In genomic region chrX:153885208-153885787, GRCh38 we compare ENCODE assay signal across 11 cellular contexts. TPM values are rescaled to one million over a fixed set of nuclear protein-coding genes. Genes with fewer than 3 reads are reported as not detected.
DNase-seq lines count a peak whose midpoint lies in the region; ATAC-seq, FAIRE-seq and TF ChIP-seq lines count a peak whose summit lies in the region.
"Had no signal": no experiment of that assay in that cellular context is flagged by ENCODE, and none has a peak within 500 bp of the region (broad histone marks: within the 10 kb centered on the region; RNA-seq: fewer than 3 reads in every experiment).

No MANE protein-coding gene starts in this region.

- no peak overlapping the region for H3K18ac ChIP-seq in H1 (ENCODE audit: extremely low read depth, low read length)
- H3K18ac ChIP-seq in neuronal stem cell (ENCODE audit: low read length) = no peak overlapping the region

- peaks cover 4 to 29% (median 19%) of the 10 kb centered on the region in 4 experiments for H3K4me1 ChIP-seq in H1 (replicated peaks in 1 of 4; ENCODE audit: control insufficient read depth in 3 of 4, insufficient read depth in 4 of 4, low read length in 3 of 4)
- peaks cover 15 to 50% of the 10 kb centered on the region in 2 donors for H3K4me1 ChIP-seq in neuronal stem cell (ENCODE audit: control insufficient read depth in 2 of 2, insufficient read depth in 1 of 2, low read depth in 1 of 2, low read length in 2 of 2)

- TF ChIP-seq POLR2A in H1 (IDR thresholded peaks at IDR 0.05; ENCODE audit: control extremely low read depth in 1 of 2, low read depth in 2 of 2, low read length in 2 of 2) = no peak

- DNase-seq in NCI-H146 treated with DMSO at 0.1 percent for 48 hours (lab: John Stamatoyannopoulos, UW; ENCODE audit: unreplicated experiment) = peak; percentile 0
- DNase-seq in NCI-H146 (lab: John Stamatoyannopoulos, UW) = no peak
- DNase-seq in NCI-H82 treated with DMSO at 0.1 percent for 48 hours (lab: John Stamatoyannopoulos, UW; ENCODE audit: unreplicated experiment) = peak; percentile 30
- DNase-seq in H1 (ENCODE audit: low read depth in 1 of 2, low spot score in 2 of 2) = no peak
- DNase-seq in neuronal stem cell (ENCODE audit: low spot score) = no peak
- no peak for DNase-seq in NCI-H2081 treated with DMSO at 0.1 percent for 48 hours (lab: John Stamatoyannopoulos, UW)
- DNase-seq: transverse colon had no signal

- H2BK20ac ChIP-seq in H1 (ENCODE audit: low read length) = no peak overlapping the region

- H2AFZ ChIP-seq in H1 (ENCODE audit: low read length) (no peak overlapping the region), neuronal stem cell (ENCODE audit: low read length) (peak overlapping the region; percentile 40)

- H4K91ac ChIP-seq in H1 (replicated peaks; ENCODE audit: insufficient read length, low read length) = no peak overlapping the region
- H4K91ac ChIP-seq in neuronal stem cell (ENCODE audit: low read depth, low read length, poor library complexity) = no peak overlapping the region

- no peak overlapping the region for H3K27ac ChIP-seq in H1 (ENCODE audit: low read depth, low read length)
- no peak overlapping the region for H3K27ac ChIP-seq in neuronal stem cell (replicated peaks; ENCODE audit: low read length)
- H3K27ac ChIP-seq: transverse colon had no signal

- H3K79me1 ChIP-seq in H1 (ENCODE audit: low read depth, low read length) (no peaks in the 10 kb centered on the region), neuronal stem cell (ENCODE audit: low read depth, low read length) (no peaks in the 10 kb centered on the region)

- peak overlapping the region; percentile 74 to 78 for H3K4me2 ChIP-seq in H1 (ENCODE audit: insufficient read depth in 1 of 2, low read depth in 2 of 2, low read length in 2 of 2)
- H3K4me2 ChIP-seq in neuronal stem cell (ENCODE audit: insufficient read depth, low read length, poor library complexity, severe bottlenecking) = peak overlapping the region; percentile 45

- H3K79me2 ChIP-seq in H1 (ENCODE audit: control insufficient read depth in 1 of 2, insufficient read depth in 2 of 2, low read length in 2 of 2) = no peaks in the 10 kb centered on the region; a peak in 1 of 4 replicates

- no peak for TF ChIP-seq CTCF in H1 (IDR thresholded peaks at IDR 0.05; ENCODE audit: control extremely low read depth in 1 of 3, insufficient read depth in 1 of 3, low read depth in 1 of 3, low read length in 3 of 3)

- H3K56ac ChIP-seq in H1 (replicated peaks; ENCODE audit: insufficient read length, low read depth, low read length) = no peak overlapping the region

- no peak for TF ChIP-seq RAD21 in H1 (IDR thresholded peaks at IDR 0.05 in 1 of 2, conservative IDR thresholded peaks at IDR 0.05 in 1 of 2; ENCODE audit: low read depth in 2 of 2, low read length in 2 of 2)

- no peak overlapping the region for H4K5ac ChIP-seq in H1 (ENCODE audit: insufficient read length, low read depth, low read length)

- CTCF ChIA-PET in H1 (lab: Charles Lee; ENCODE audit: partially characterized antibody) = interaction anchor here (0.6 to 2.4 kb wide), 11 partner anchors 14 to 130 kb away, joined by 3 to 7 read pairs (median 3); no protein-coding TSS in a partner anchor

- no peak overlapping the region for H2BK15ac ChIP-seq in H1 (ENCODE audit: low read length)
- H2BK15ac ChIP-seq in neuronal stem cell (ENCODE audit: low read length) = no peak overlapping the region

- no peaks in the 10 kb centered on the region for H3K9me3 ChIP-seq in H1 (ENCODE audit: insufficient read depth in 2 of 2, low read depth in 1 of 2, low read length in 1 of 2)
- no peaks in the 10 kb centered on the region for H3K9me3 ChIP-seq in neuronal stem cell (replicated peaks in 1 of 2; ENCODE audit: control insufficient read depth in 2 of 2, insufficient read depth in 1 of 2, low read depth in 1 of 2, low read length in 2 of 2)
- H3K9me3 ChIP-seq: transverse colon had no signal

- peaks cover 0 to 2% of the 10 kb centered on the region in 2 experiments for H4K20me1 ChIP-seq in H1 (replicated peaks in 1 of 2; ENCODE audit: control insufficient read depth in 1 of 2, insufficient read depth in 2 of 2, low read length in 2 of 2)

- 0% methylated on average over 1 of the region's 32 CpGs; no CpG with 5 or more reads in 1 of the 2 experiments for WGBS in H1 (ENCODE audit: extremely low coverage in 1 of 2, insufficient coverage in 1 of 2, insufficient read length in 1 of 2, insufficient replicate concordance in 2 of 2, low coverage in 1 of 2, low lambda C conversion rate in 2 of 2, missing lambda C conversion rate in 1 of 2), 2 experiments
- WGBS in neuronal stem cell (ENCODE audit: extremely low coverage in 2 of 2, insufficient read length in 2 of 2, insufficient replicate concordance in 1 of 2), 2 donors = no CpG with 5 or more reads among the region's 32 CpGs

- H4K8ac ChIP-seq in H1 (ENCODE audit: extremely low read depth, insufficient read depth, low read length) (no peak overlapping the region), neuronal stem cell (ENCODE audit: low read depth, low read length) (no peak overlapping the region)

- H3K23ac ChIP-seq in H1 (ENCODE audit: insufficient read length) (no peak overlapping the region), neuronal stem cell (ENCODE audit: low read depth, low read length, poor library complexity) (no peak overlapping the region)

- H3K4ac ChIP-seq in H1 (replicated peaks; ENCODE audit: insufficient read length, low read depth, low read length) (no peak overlapping the region), neuronal stem cell (ENCODE audit: low read length) (no peak overlapping the region)

- H2BK5ac ChIP-seq in H1 (ENCODE audit: low read depth, low read length) (no peak overlapping the region), neuronal stem cell (ENCODE audit: low read length) (no peak overlapping the region)

- no peaks in the 10 kb centered on the region for H3K36me3 ChIP-seq in H1 (ENCODE audit: control insufficient read depth in 2 of 4, insufficient read depth in 4 of 4, low read length in 3 of 4)
- no peaks in the 10 kb centered on the region for H3K36me3 ChIP-seq in neuronal stem cell (replicated peaks in 1 of 2; ENCODE audit: control insufficient read depth in 2 of 2, insufficient read depth in 2 of 2, low read length in 2 of 2)
- H3K36me3 ChIP-seq: transverse colon had no signal

- H3K14ac ChIP-seq in H1 (ENCODE audit: insufficient read length) (no peak overlapping the region), neuronal stem cell (ENCODE audit: low read length) (no peak overlapping the region)

- TF ChIP-seq EP300 in H1 (IDR thresholded peaks at IDR 0.05; ENCODE audit: borderline replicate concordance in 1 of 2, low read depth in 2 of 2, low read length in 2 of 2) = no peak

- ATAC-seq in HG02642 (IDR thresholded peaks at IDR 0.05; ENCODE audit: poor library complexity, unreplicated experiment) (no peak), GM19395 (IDR thresholded peaks at IDR 0.05; ENCODE audit: unreplicated experiment) (no peak)

- H2BK12ac ChIP-seq in H1 (ENCODE audit: low read depth, low read length) = no peak overlapping the region; the same call in 1 of the 2 replicates
- no peak overlapping the region for H2BK12ac ChIP-seq in neuronal stem cell (ENCODE audit: low read length)

- POLR2A ChIA-PET in H1 (lab: Charles Lee; ENCODE audit: partially characterized antibody) = interaction anchor here (0.8 to 2.2 kb wide), 6 partner anchors 24 to 91 kb away, joined by 3 to 8 read pairs (median 4); partner anchors contain the start of genes HCFC1, IDH3G and SSR4

- FAIRE-seq in H1 (lab: Jason Lieb, UNC) = no peak
- FAIRE-seq: A204.1 had no signal

- H3K4me3 ChIP-seq in H1 (ENCODE audit: extremely low read depth in 1 of 4, insufficient read depth in 2 of 4, low read depth in 3 of 4, low read length in 4 of 4) (peak overlapping the region; percentile 47 to 64 (median 50)), neuronal stem cell (ENCODE audit: low read length in 2 of 2) (peak overlapping the region; percentile 53 to 66)

- H2AK5ac ChIP-seq in H1 (ENCODE audit: low read depth, low read length) = no peak overlapping the region; the same call in 1 of the 2 replicates
- H2AK5ac ChIP-seq in neuronal stem cell (ENCODE audit: low read depth, low read length) = no peak overlapping the region

- H3K23me2 ChIP-seq in H1 (ENCODE audit: low read depth, low read length) = peaks cover 8% of the 10 kb centered on the region; the same call in 1 of the 2 replicates

- H3K9ac ChIP-seq in H1 (replicated peaks in 1 of 4; ENCODE audit: extremely low read depth in 1 of 4, low read depth in 3 of 4, low read length in 3 of 4) (no peak overlapping the region), neuronal stem cell (ENCODE audit: low read depth, low read length, poor library complexity) (peak overlapping the region; percentile 21)

- no peak overlapping the region for H2BK120ac ChIP-seq in H1 (replicated peaks; ENCODE audit: low read depth, low read length)
- H2BK120ac ChIP-seq in neuronal stem cell (ENCODE audit: low read depth, low read length) = no peak overlapping the region

- H3K27me3 ChIP-seq in H1 (replicated peaks in 1 of 4; ENCODE audit: control insufficient read depth in 3 of 4, extremely low read depth in 1 of 4, insufficient read depth in 3 of 4, low read length in 3 of 4) (peaks cover 0 to 17% (median under 1%) of the 10 kb centered on the region in 4 experiments; a peak in 3 of 7 replicates), neuronal stem cell (ENCODE audit: control insufficient read depth in 3 of 3, insufficient read depth in 3 of 3, low read depth in 1 of 3, low read length in 3 of 3) (peaks cover 0 to 44% (median 25%) of the 10 kb centered on the region in 3 experiments)

RNA-seq across cellular contexts. Expression of gene L1CAM, which starts 0.7 kb away (rescaled TPM):
- 38.7 and 43.0 TPM in 2 replicates for total RNA-seq in H1 (2021; fragmentation: NEBNext Ultra II Directional; extraction: Animal tissue kit (Norgen Biotek cat#: 25700))
- 11.0 and 16.4 TPM in 2 replicates for polyA plus RNA-seq in H1 (2011; rRNA removed)
- polyA plus RNA-seq in H1 (2011; cell fraction: cytosol; rRNA removed) = 9.1 TPM
- polyA plus RNA-seq in H1 (2011; cell fraction: nucleus; rRNA removed) = 32.6 TPM
- polyA plus RNA-seq in H1 (2012, experiment 1 of 2) = 22.4 to 29.0 TPM (median 26.2 TPM) in 4 replicates
- 15.9 TPM for polyA plus RNA-seq in H1 (2012, experiment 2 of 2)
- polyA plus RNA-seq in H1 (2013, experiment 1 of 2) = 54.0 TPM
- polyA plus RNA-seq in H1 (2013, experiment 2 of 2) = 46.2 TPM
- 13.0 and 18.6 TPM in 2 replicates for polyA minus RNA-seq in H1 (2011; rRNA and poly(A)+ RNA removed)
- polyA minus RNA-seq in H1 (2011; cell fraction: cytosol; rRNA and poly(A)+ RNA removed) = 21.0 TPM
- polyA minus RNA-seq in H1 (2011; cell fraction: nucleus; rRNA and poly(A)+ RNA removed) = 12.7 TPM
- polyA plus RNA-seq in neuronal stem cell (2013, experiment 1 of 2) = 1.6 TPM
- polyA plus RNA-seq in neuronal stem cell (2013, experiment 2 of 2) = 1.7 TPM

RNA-seq across cellular contexts. Expression of gene AVPR2, which starts 19.2 kb away (rescaled TPM):
- not detected in 2 replicates for total RNA-seq in H1 (2021; fragmentation: NEBNext Ultra II Directional; extraction: Animal tissue kit (Norgen Biotek cat#: 25700))
- 0.08 and 0.09 TPM in 2 replicates for polyA plus RNA-seq in H1 (2011; rRNA removed)
- 0.06 TPM for polyA plus RNA-seq in H1 (2011; cell fraction: cytosol; rRNA removed)
- polyA plus RNA-seq in H1 (2011; cell fraction: nucleus; rRNA removed) = 0.14 TPM
- 0.25 to 0.54 TPM (median 0.35 TPM) in 3 of 4 replicates, not detected in the other for polyA plus RNA-seq in H1 (2012, experiment 1 of 2)
- 0.14 TPM for polyA plus RNA-seq in H1 (2012, experiment 2 of 2)
- 0.10 TPM for polyA plus RNA-seq in H1 (2013, experiment 1 of 2)
- polyA plus RNA-seq in H1 (2013, experiment 2 of 2) = 0.13 TPM
- 0.15 TPM in 1 of 2 replicates, not detected in the other for polyA minus RNA-seq in H1 (2011; rRNA and poly(A)+ RNA removed)
- not detected for polyA minus RNA-seq in H1 (2011; cell fraction: cytosol; rRNA and poly(A)+ RNA removed)
- polyA minus RNA-seq in H1 (2011; cell fraction: nucleus; rRNA and poly(A)+ RNA removed) = not detected
- polyA plus RNA-seq in neuronal stem cell (2013, experiment 1 of 2) = not detected
- polyA plus RNA-seq in neuronal stem cell (2013, experiment 2 of 2) = not detected
- total RNA-seq: liver had no signal

RNA-seq across cellular contexts. Expression of gene ARHGAP4, which starts 40.8 kb away (rescaled TPM):
- 25.9 and 26.0 TPM in 2 replicates for total RNA-seq in H1 (2021; fragmentation: NEBNext Ultra II Directional; extraction: Animal tissue kit (Norgen Biotek cat#: 25700))
- polyA plus RNA-seq in H1 (2011; rRNA removed) = 23.9 and 42.4 TPM in 2 replicates
- 27.6 TPM for polyA plus RNA-seq in H1 (2011; cell fraction: cytosol; rRNA removed)
- polyA plus RNA-seq in H1 (2011; cell fraction: nucleus; rRNA removed) = 149 TPM
- polyA plus RNA-seq in H1 (2012, experiment 1 of 2) = 10.6 to 29.1 TPM (median 24.4 TPM) in 4 replicates
- 21.7 TPM for polyA plus RNA-seq in H1 (2012, experiment 2 of 2)
- polyA plus RNA-seq in H1 (2013, experiment 1 of 2) = 27.8 TPM
- 26.3 TPM for polyA plus RNA-seq in H1 (2013, experiment 2 of 2)
- 9.9 and 11.1 TPM in 2 replicates for polyA minus RNA-seq in H1 (2011; rRNA and poly(A)+ RNA removed)
- 32.3 TPM for polyA minus RNA-seq in H1 (2011; cell fraction: cytosol; rRNA and poly(A)+ RNA removed)
- 31.3 TPM for polyA minus RNA-seq in H1 (2011; cell fraction: nucleus; rRNA and poly(A)+ RNA removed)
- polyA plus RNA-seq in neuronal stem cell (2013, experiment 1 of 2) = 5.4 TPM
- 4.9 TPM for polyA plus RNA-seq in neuronal stem cell (2013, experiment 2 of 2)

RNA-seq across cellular contexts. Expression of gene NAA10, which starts 49.5 kb away (rescaled TPM):
- total RNA-seq in H1 (2021; fragmentation: NEBNext Ultra II Directional; extraction: Animal tissue kit (Norgen Biotek cat#: 25700)) = 98.1 and 98.8 TPM in 2 replicates
- polyA plus RNA-seq in H1 (2011; rRNA removed) = 80.4 and 119 TPM in 2 replicates
- 119 TPM for polyA plus RNA-seq in H1 (2011; cell fraction: cytosol; rRNA removed)
- 118 TPM for polyA plus RNA-seq in H1 (2011; cell fraction: nucleus; rRNA removed)
- polyA plus RNA-seq in H1 (2012, experiment 1 of 2) = 97.2 to 140 TPM (median 123 TPM) in 4 replicates
- polyA plus RNA-seq in H1 (2012, experiment 2 of 2) = 131 TPM
- polyA plus RNA-seq in H1 (2013, experiment 1 of 2) = 119 TPM
- 110 TPM for polyA plus RNA-seq in H1 (2013, experiment 2 of 2)
- polyA minus RNA-seq in H1 (2011; rRNA and poly(A)+ RNA removed) = 52.7 and 54.6 TPM in 2 replicates
- polyA minus RNA-seq in H1 (2011; cell fraction: cytosol; rRNA and poly(A)+ RNA removed) = 42.9 TPM
- polyA minus RNA-seq in H1 (2011; cell fraction: nucleus; rRNA and poly(A)+ RNA removed) = 50.2 TPM
- 94.9 TPM for polyA plus RNA-seq in neuronal stem cell (2013, experiment 1 of 2)
- polyA plus RNA-seq in neuronal stem cell (2013, experiment 2 of 2) = 91.4 TPM

RNA-seq across cellular contexts. Expression of gene PDZD4, which starts 55.0 kb away (rescaled TPM):
- total RNA-seq in H1 (2021; fragmentation: NEBNext Ultra II Directional; extraction: Animal tissue kit (Norgen Biotek cat#: 25700)) = 169 and 174 TPM in 2 replicates
- polyA plus RNA-seq in H1 (2011; rRNA removed) = 45.8 and 77.2 TPM in 2 replicates
- 90.6 TPM for polyA plus RNA-seq in H1 (2011; cell fraction: cytosol; rRNA removed)
- 221 TPM for polyA plus RNA-seq in H1 (2011; cell fraction: nucleus; rRNA removed)
- 98.3 to 127 TPM (median 121 TPM) in 4 replicates for polyA plus RNA-seq in H1 (2012, experiment 1 of 2)
- 85.6 TPM for polyA plus RNA-seq in H1 (2012, experiment 2 of 2)
- 175 TPM for polyA plus RNA-seq in H1 (2013, experiment 1 of 2)
- polyA plus RNA-seq in H1 (2013, experiment 2 of 2) = 166 TPM
- polyA minus RNA-seq in H1 (2011; rRNA and poly(A)+ RNA removed) = 38.4 and 47.0 TPM in 2 replicates
- 51.6 TPM for polyA minus RNA-seq in H1 (2011; cell fraction: cytosol; rRNA and poly(A)+ RNA removed)
- polyA minus RNA-seq in H1 (2011; cell fraction: nucleus; rRNA and poly(A)+ RNA removed) = 37.1 TPM
- polyA plus RNA-seq in neuronal stem cell (2013, experiment 1 of 2) = 13.1 TPM
- 12.8 TPM for polyA plus RNA-seq in neuronal stem cell (2013, experiment 2 of 2)

Comparison
In these comparisons a context has a peak if more than half of its experiments do, and no peak if none do; other contexts are left out.
1. DNase-seq: peak in NCI-H146 treated with DMSO at 0.1 percent for 48 hours (single experiment) and NCI-H82 treated with DMSO at 0.1 percent for 48 hours (single experiment); none in NCI-H146 (single experiment), H1 (0 of 2), neuronal stem cell (single experiment) and NCI-H2081 treated with DMSO at 0.1 percent for 48 hours (single experiment).